ENCODE assay signal across 1 cellular context in the genomic region with DNA sequence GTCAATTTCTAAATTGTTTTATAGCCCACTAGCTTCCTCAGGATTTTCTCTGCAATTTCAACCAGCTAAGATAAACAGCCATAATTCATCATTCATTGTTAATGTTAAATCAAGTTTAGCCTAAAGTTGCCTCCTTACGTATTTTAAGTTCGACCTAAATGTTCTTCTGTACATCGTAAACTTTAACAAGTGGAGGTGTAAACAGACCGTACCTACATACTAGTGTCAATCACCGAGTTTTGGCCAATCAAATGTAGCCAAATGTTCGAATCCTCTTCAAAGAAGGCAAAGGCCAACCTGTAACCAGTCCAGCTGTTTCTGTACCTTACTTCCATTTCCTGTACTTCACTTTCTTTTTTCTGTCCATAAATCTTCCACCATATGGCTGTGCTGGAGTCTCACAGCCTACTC.
TF ChIP-seq lines count a peak whose summit lies in the region.

No MANE protein-coding gene starts in this region.

TF ChIP-seq in GM23338, 12 proteins besides CTCF, POLR2A, EP300 and RAD21 (continued from another document):
- TF ChIP-seq, protein P1, sequence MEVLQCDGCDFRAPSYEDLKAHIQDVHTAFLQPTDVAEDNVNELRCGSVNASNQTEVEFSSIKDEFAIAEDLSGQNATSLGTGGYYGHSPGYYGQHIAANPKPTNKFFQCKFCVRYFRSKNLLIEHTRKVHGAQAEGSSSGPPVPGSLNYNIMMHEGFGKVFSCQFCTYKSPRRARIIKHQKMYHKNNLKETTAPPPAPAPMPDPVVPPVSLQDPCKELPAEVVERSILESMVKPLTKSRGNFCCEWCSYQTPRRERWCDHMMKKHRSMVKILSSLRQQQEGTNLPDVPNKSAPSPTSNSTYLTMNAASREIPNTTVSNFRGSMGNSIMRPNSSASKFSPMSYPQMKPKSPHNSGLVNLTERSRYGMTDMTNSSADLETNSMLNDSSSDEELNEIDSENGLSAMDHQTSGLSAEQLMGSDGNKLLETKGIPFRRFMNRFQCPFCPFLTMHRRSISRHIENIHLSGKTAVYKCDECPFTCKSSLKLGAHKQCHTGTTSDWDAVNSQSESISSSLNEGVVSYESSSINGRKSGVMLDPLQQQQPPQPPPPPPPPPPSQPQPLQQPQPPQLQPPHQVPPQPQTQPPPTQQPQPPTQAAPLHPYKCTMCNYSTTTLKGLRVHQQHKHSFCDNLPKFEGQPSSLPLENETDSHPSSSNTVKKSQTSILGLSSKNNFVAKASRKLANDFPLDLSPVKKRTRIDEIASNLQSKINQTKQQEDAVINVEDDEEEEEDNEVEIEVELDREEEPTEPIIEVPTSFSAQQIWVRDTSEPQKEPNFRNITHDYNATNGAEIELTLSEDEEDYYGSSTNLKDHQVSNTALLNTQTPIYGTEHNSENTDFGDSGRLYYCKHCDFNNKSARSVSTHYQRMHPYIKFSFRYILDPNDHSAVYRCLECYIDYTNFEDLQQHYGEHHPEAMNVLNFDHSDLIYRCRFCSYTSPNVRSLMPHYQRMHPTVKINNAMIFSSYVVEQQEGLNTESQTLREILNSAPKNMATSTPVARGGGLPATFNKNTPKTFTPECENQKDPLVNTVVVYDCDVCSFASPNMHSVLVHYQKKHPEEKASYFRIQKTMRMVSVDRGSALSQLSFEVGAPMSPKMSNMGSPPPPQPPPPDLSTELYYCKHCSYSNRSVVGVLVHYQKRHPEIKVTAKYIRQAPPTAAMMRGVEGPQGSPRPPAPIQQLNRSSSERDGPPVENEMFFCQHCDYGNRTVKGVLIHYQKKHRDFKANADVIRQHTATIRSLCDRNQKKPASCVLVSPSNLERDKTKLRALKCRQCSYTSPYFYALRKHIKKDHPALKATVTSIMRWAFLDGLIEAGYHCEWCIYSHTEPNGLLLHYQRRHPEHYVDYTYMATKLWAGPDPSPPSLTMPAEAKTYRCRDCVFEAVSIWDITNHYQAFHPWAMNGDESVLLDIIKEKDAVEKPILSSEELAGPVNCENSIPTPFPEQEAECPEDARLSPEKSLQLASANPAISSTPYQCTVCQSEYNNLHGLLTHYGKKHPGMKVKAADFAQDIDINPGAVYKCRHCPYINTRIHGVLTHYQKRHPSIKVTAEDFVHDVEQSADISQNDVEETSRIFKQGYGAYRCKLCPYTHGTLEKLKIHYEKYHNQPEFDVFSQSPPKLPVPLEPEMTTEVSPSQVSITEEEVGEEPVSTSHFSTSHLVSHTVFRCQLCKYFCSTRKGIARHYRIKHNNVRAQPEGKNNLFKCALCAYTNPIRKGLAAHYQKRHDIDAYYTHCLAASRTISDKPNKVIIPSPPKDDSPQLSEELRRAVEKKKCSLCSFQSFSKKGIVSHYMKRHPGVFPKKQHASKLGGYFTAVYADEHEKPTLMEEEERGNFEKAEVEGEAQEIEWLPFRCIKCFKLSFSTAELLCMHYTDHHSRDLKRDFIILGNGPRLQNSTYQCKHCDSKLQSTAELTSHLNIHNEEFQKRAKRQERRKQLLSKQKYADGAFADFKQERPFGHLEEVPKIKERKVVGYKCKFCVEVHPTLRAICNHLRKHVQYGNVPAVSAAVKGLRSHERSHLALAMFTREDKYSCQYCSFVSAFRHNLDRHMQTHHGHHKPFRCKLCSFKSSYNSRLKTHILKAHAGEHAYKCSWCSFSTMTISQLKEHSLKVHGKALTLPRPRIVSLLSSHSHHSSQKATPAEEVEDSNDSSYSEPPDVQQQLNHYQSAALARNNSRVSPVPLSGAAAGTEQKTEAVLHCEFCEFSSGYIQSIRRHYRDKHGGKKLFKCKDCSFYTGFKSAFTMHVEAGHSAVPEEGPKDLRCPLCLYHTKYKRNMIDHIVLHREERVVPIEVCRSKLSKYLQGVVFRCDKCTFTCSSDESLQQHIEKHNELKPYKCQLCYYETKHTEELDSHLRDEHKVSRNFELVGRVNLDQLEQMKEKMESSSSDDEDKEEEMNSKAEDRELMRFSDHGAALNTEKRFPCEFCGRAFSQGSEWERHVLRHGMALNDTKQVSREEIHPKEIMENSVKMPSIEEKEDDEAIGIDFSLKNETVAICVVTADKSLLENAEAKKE (CRISPR knock-in tag; IDR thresholded peaks at IDR 0.05): no peak
- TF ChIP-seq STAT1 (IDR thresholded peaks at IDR 0.05; ENCODE audit: unreplicated experiment): no peak
- no peak for TF ChIP-seq NANOG (IDR thresholded peaks at IDR 0.05; ENCODE audit: borderline replicate concordance)
